19 cellular contexts compared by ENCODE assay signal in the genomic region with DNA sequence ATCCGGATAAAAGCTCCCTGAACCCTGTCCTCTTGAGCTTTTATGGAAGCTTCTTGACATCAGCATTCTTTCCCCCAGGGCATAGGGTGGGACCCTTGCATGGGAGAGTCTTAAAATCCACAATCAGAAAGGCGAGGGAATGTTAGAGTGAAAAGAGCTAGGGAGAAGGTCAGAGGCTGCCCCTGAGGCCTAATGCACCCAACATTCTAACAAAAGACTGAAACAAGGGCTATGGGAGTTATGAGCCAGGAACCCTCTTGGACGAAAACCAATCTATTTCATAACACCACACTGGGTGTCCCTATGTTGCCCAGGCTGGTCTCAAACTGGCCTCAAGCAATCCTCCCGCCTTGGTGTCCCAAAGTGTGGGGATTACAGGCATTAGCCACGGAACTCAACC. TPM values are rescaled to one million over a fixed set of nuclear protein-coding genes. Genes with fewer than 3 reads are reported as not detected.
DNase-seq lines count a peak whose midpoint lies in the region; ATAC-seq, FAIRE-seq and TF ChIP-seq lines count a peak whose summit lies in the region.
"Had no signal": no experiment of that assay in that cellular context is flagged by ENCODE, and none has a peak within 500 bp of the region (broad histone marks: within the 10 kb centered on the region; RNA-seq: fewer than 3 reads in every experiment).

No MANE protein-coding gene starts in this region.

- no peak for ATAC-seq in HepG2
- ATAC-seq in HG03135 (IDR thresholded peaks at IDR 0.05; ENCODE audit: unreplicated experiment), result no peak
- ATAC-seq in GM19035 (IDR thresholded peaks at IDR 0.05; ENCODE audit: unreplicated experiment), result no peak
- ATAC-seq in GM21390 (IDR thresholded peaks at IDR 0.05; ENCODE audit: unreplicated experiment), result no peak
- ATAC-seq: activated naive CD4-positive, alpha-beta T cell treated with anti-CD3 and anti-CD28 coated beads, Interleukin-2, amount 50 U/mL, for 72 hours; GM12878 had no signal

- H3K4me1 ChIP-seq in liver (ENCODE audit: control insufficient read depth in 4 of 4, insufficient read depth in 4 of 4, low read length in 3 of 4) (peaks cover 6 to 35% (median 15%) of the 10 kb centered on the region in 4 donors), HepG2 (ENCODE audit: insufficient read depth, low read length) (peaks cover 91% of the 10 kb centered on the region), astrocyte (ENCODE audit: insufficient read depth, low read length) (peaks cover 20% of the 10 kb centered on the region)

- no peak overlapping the region for H3K27ac Mint-ChIP-seq in astrocyte (ENCODE audit: unreplicated experiment)

- peaks cover 17% of the 10 kb centered on the region for H3K4me1 Mint-ChIP-seq in astrocyte (ENCODE audit: low read depth, unreplicated experiment)

- POLR2A ChIA-PET in HepG2 (lab: Yijun Ruan, JAX), result interaction anchor here (1.1 to 7.6 kb wide), 3 partner anchors 10 to 36 kb away, joined by 3 to 100 read pairs (median 8); no protein-coding TSS in a partner anchor

- TF ChIP-seq RAD21 in liver (IDR thresholded peaks at IDR 0.05) (no peak), HepG2 (CRISPR knock-in tag; IDR thresholded peaks at IDR 0.05) (no peak)

- no peak overlapping the region; the same call in 1 of the 2 replicates for H3K4me2 ChIP-seq in HepG2 (ENCODE audit: low read depth, low read length)
- H3K4me2 ChIP-seq in astrocyte (ENCODE audit: low read length), result peak overlapping the region; percentile 81

- H3K27ac ChIP-seq in liver (ENCODE audit: low read depth in 1 of 2, low read length in 2 of 2) (no peak overlapping the region), HepG2 (ENCODE audit: extremely low read length, insufficient read depth, low read length) (no peak overlapping the region), astrocyte (ENCODE audit: low read depth, low read length) (no peak overlapping the region)
- H3K27ac ChIP-seq: suprapubic skin had no signal

- TF ChIP-seq POLR2A in HepG2 (IDR thresholded peaks at IDR 0.05; ENCODE audit: insufficient read depth in 1 of 2, low read depth in 2 of 2, low read length in 2 of 2), result no peak

- BruUV-seq in HepG2 (replicated peaks; lab: Mats Ljungman, UMichigan), result no TSS peak

- TF ChIP-seq EP300 in HepG2 (IDR thresholded peaks at IDR 0.05; ENCODE audit: low read depth in 2 of 2, low read length in 2 of 2), result no peak
- TF ChIP-seq EP300 in HepG2 (CRISPR knock-in tag; IDR thresholded peaks at IDR 0.05; ENCODE audit: borderline replicate concordance), result no peak

- H3K9me3 Mint-ChIP-seq in astrocyte (ENCODE audit: unreplicated experiment), result no peaks in the 10 kb centered on the region
- H3K9me3 Mint-ChIP-seq: activated naive CD4-positive, alpha-beta T cell treated with anti-CD3 and anti-CD28 coated beads, Interleukin-2, amount 50 U/mL, for 72 hours had no signal

- no peaks in the 10 kb centered on the region for H3K36me3 Mint-ChIP-seq in astrocyte (ENCODE audit: low read depth, unreplicated experiment)
- H3K36me3 Mint-ChIP-seq: activated naive CD4-positive, alpha-beta T cell treated with anti-CD3 and anti-CD28 coated beads, Interleukin-2, amount 50 U/mL, for 72 hours had no signal

- H4K20me1 ChIP-seq in HepG2 (ENCODE audit: insufficient read depth, low read length) (no peaks in the 10 kb centered on the region), astrocyte (ENCODE audit: insufficient read depth, low read length) (no peaks in the 10 kb centered on the region)

- H3K9me3 ChIP-seq in liver (ENCODE audit: control insufficient read depth in 4 of 4, low read length in 3 of 4) (no peaks in the 10 kb centered on the region), HepG2 (ENCODE audit: low read length) (no peaks in the 10 kb centered on the region), astrocyte (ENCODE audit: insufficient read depth, low read depth, low read length) (no peaks in the 10 kb centered on the region)
- H3K9me3 ChIP-seq: suprapubic skin had no signal

- peaks cover 2% of the 10 kb centered on the region for H3K27me3 Mint-ChIP-seq in astrocyte (ENCODE audit: low read depth, unreplicated experiment)

- DNase-seq in HepG2 (ENCODE audit: low spot score) (no peak), astrocyte (ENCODE audit: low read depth) (no peak), fibroblast of pulmonary artery (ENCODE audit: low read depth) (peak; percentile 68), GM13976 (ENCODE audit: low spot score) (no peak)
- DNase-seq: activated CD4-positive, CD25-positive, alpha-beta regulatory T cell treated with anti-CD3 and anti-CD28 coated beads, Interleukin-2, amount 50 U/mL, for 72 hours; NCI-H1417; NCI-H2107; NCI-H510A; stimulated activated CD4-positive, alpha-beta T cell treated with anti-CD3 and anti-CD28 coated beads, Interleukin-15, amount 100 ng/mL, for 24 hours; SW 1271 had no signal

- intact Hi-C loops in HepG2 (cut with micrococcal nuclease; ENCODE audit: unreplicated experiment), result no loop called here

- H3K4me3 Mint-ChIP-seq in astrocyte (ENCODE audit: unreplicated experiment), result no peak overlapping the region

- TF ChIP-seq CTCF in liver (IDR thresholded peaks at IDR 0.05; ENCODE audit: low read depth, low read length, missing input control) (no peak), HepG2 (CRISPR knock-in tag; IDR thresholded peaks at IDR 0.05) (no peak), astrocyte (IDR thresholded peaks at IDR 0.05; ENCODE audit: insufficient read depth, low read depth, low read length) (no peak), fibroblast of pulmonary artery (IDR thresholded peaks at IDR 0.05; ENCODE audit: low read length, missing control alignments) (no peak), GM13976 (IDR thresholded peaks at IDR 0.05; ENCODE audit: borderline replicate concordance, control extremely low read depth, extremely low read depth, insufficient read depth, missing control alignments) (no peak)

- H2AFZ ChIP-seq in HepG2 (ENCODE audit: low read length) (no peak overlapping the region), astrocyte (ENCODE audit: low read depth, low read length) (no peak overlapping the region)

- H3K36me3 ChIP-seq in liver (ENCODE audit: control insufficient read depth in 4 of 4, insufficient read depth in 3 of 4, low read depth in 1 of 4, low read length in 3 of 4), result no peaks in the 10 kb centered on the region
- H3K36me3 ChIP-seq in HepG2 (replicated peaks in 1 of 2; ENCODE audit: control insufficient read depth in 1 of 2, insufficient read depth in 2 of 2, low read length in 2 of 2), result no peaks in the 10 kb centered on the region
- H3K36me3 ChIP-seq in astrocyte (ENCODE audit: insufficient read depth, low read length), result no peaks in the 10 kb centered on the region
- H3K36me3 ChIP-seq: suprapubic skin had no signal

- FAIRE-seq in HepG2 (lab: Jason Lieb, UNC) (no peak), astrocyte (lab: Jason Lieb, UNC) (no peak)
- FAIRE-seq: colon, GM12878, islet of Langerhans had no signal

- H3K79me2 ChIP-seq in HepG2 (ENCODE audit: insufficient read depth, low read length) (no peaks in the 10 kb centered on the region), astrocyte (ENCODE audit: insufficient read depth, low read length) (no peaks in the 10 kb centered on the region)

- H3K4me3 ChIP-seq in liver (ENCODE audit: low read depth in 1 of 3, low read length in 3 of 3) (no peak overlapping the region), HepG2 (replicated peaks in 1 of 3; ENCODE audit: insufficient read depth in 1 of 3, low read depth in 2 of 3, low read length in 3 of 3) (no peak overlapping the region), astrocyte (ENCODE audit: insufficient read depth, low read depth, low read length) (no peak overlapping the region), fibroblast of pulmonary artery (replicated peaks; ENCODE audit: low read depth, low read length) (no peak overlapping the region)
- H3K4me3 ChIP-seq: GM12878, suprapubic skin had no signal

- in situ Hi-C loops in HepG2 (cut with HindIII; ENCODE audit: extremely low pct_ligation_motif_present, low pct_unique_long_range_greater_than_20kb), result no loop called here
- in situ Hi-C loops in GM13976 (cut with MboI; ENCODE audit: low sequenced_read_pairs, unreplicated experiment), result no loop called here

- H3K27me3 ChIP-seq in liver (ENCODE audit: control insufficient read depth in 4 of 4, insufficient read depth in 4 of 4, low read length in 3 of 4), result no peaks in the 10 kb centered on the region
- H3K27me3 ChIP-seq in HepG2 (ENCODE audit: control insufficient read depth in 1 of 2, insufficient read depth in 2 of 2, low read length in 2 of 2), result no peaks in the 10 kb centered on the region
- H3K27me3 ChIP-seq in astrocyte (ENCODE audit: insufficient read depth, low read length), result no peaks in the 10 kb centered on the region
- H3K27me3 ChIP-seq: suprapubic skin had no signal

- CTCF ChIA-PET in HepG2 (lab: Yijun Ruan, JAX; ENCODE audit: low intra/inter-chr PET ratio, low total read pairs), result no interaction called here

- WGBS in liver, result 55% methylated on average over 5 of the region's 5 CpGs
- 36% methylated on average over 5 of the region's 5 CpGs for WGBS in HepG2 (ENCODE audit: low lambda C conversion rate)

- H3K9ac ChIP-seq in liver (ENCODE audit: low read depth in 1 of 2, low read length in 2 of 2) (no peak overlapping the region), HepG2 (ENCODE audit: insufficient read depth, low read depth, low read length) (no peak overlapping the region), astrocyte (ENCODE audit: low read length) (no peak overlapping the region)

RNA-seq across cellular contexts. Expression of a gene that starts 36.7 kb away (rescaled TPM):
- total RNA-seq in liver (10 to 100 TPM in 1 of 2 donors, not detected in 1; 25.7 TPM), HepG2 (2016; rRNA removed; fragmentation: Illumina TruSeq; extraction: Trizol) (40.8 and 57.5 TPM in 2 replicates), astrocyte (1.4 and 1.6 TPM in 2 replicates)
- polyA plus RNA-seq in liver (1 to 10 TPM in 1 of 2 donors, under 1 TPM in 1; 0.29 to 1.3 TPM), HepG2 (2011; rRNA removed) (6.0 and 10.9 TPM in 2 replicates)
- total RNA-seq in HepG2 (2016; cell fraction: cytosol; rRNA removed; fragmentation: Illumina TruSeq; extraction: Trizol; ENCODE audit: low read depth), result 7.0 TPM in 2 replicates
- total RNA-seq in HepG2 (2016; cell fraction: insoluble cytoplasmic fraction; rRNA removed; fragmentation: Illumina TruSeq; extraction: Trizol), result 43.3 and 55.7 TPM in 2 replicates
- 15.1 and 15.5 TPM in 2 replicates for total RNA-seq in HepG2 (2016; cell fraction: membrane; rRNA removed; fragmentation: Illumina TruSeq; extraction: Trizol)
- total RNA-seq in HepG2 (2016; cell fraction: nucleus; rRNA removed; fragmentation: Illumina TruSeq; extraction: Trizol), result 16.9 and 19.9 TPM in 2 replicates
- polyA plus RNA-seq in HepG2 (2011; cell fraction: cytosol; rRNA removed), result 6.1 and 6.5 TPM in 2 replicates
- polyA plus RNA-seq in HepG2 (2011; cell fraction: nucleus; rRNA removed), result 4.6 TPM in 2 replicates
- polyA plus RNA-seq in HepG2 (2012), result 9.8 and 17.4 TPM in 2 replicates
- 2.6 and 2.8 TPM in 2 replicates for polyA plus RNA-seq in HepG2 (2016; cell fraction: cytosol; fragmentation: Illumina TruSeq; extraction: Trizol; ENCODE audit: low read depth)
- 41.0 and 43.9 TPM in 2 replicates for polyA plus RNA-seq in HepG2 (2016; cell fraction: insoluble cytoplasmic fraction; fragmentation: Illumina TruSeq; extraction: Trizol; ENCODE audit: low read depth)
- polyA plus RNA-seq in HepG2 (2016; cell fraction: membrane; fragmentation: Illumina TruSeq; extraction: Trizol; ENCODE audit: low read depth), result 5.1 and 5.7 TPM in 2 replicates
- polyA plus RNA-seq in HepG2 (2016; cell fraction: nucleus; fragmentation: Illumina TruSeq; extraction: Trizol; ENCODE audit: insufficient read depth, low read depth), result 18.2 and 19.2 TPM in 2 replicates
- 9.2 and 31.3 TPM in 2 replicates for polyA minus RNA-seq in HepG2 (2011; rRNA and poly(A)+ RNA removed; ENCODE audit: low replicate concordance)
- polyA minus RNA-seq in HepG2 (2011; cell fraction: cytosol; rRNA and poly(A)+ RNA removed), result 9.6 and 16.1 TPM in 2 replicates
- polyA minus RNA-seq in HepG2 (2011; cell fraction: nucleus; rRNA and poly(A)+ RNA removed), result 10.6 and 16.0 TPM in 2 replicates

RNA-seq across cellular contexts. Expression of a gene that starts 59.8 kb away (rescaled TPM):
- 10 to 100 TPM; 59.0 to 83.3 TPM for total RNA-seq in liver
- polyA plus RNA-seq in liver, result 10 to 100 TPM; 14.9 to 19.9 TPM
- total RNA-seq in HepG2 (2016; rRNA removed; fragmentation: Illumina TruSeq; extraction: Trizol), result 24.4 and 26.8 TPM in 2 replicates
- total RNA-seq in HepG2 (2016; cell fraction: cytosol; rRNA removed; fragmentation: Illumina TruSeq; extraction: Trizol; ENCODE audit: low read depth), result 3.1 and 3.8 TPM in 2 replicates
- total RNA-seq in HepG2 (2016; cell fraction: insoluble cytoplasmic fraction; rRNA removed; fragmentation: Illumina TruSeq; extraction: Trizol), result 25.5 and 28.3 TPM in 2 replicates
- 15.5 and 17.6 TPM in 2 replicates for total RNA-seq in HepG2 (2016; cell fraction: membrane; rRNA removed; fragmentation: Illumina TruSeq; extraction: Trizol)
- total RNA-seq in HepG2 (2016; cell fraction: nucleus; rRNA removed; fragmentation: Illumina TruSeq; extraction: Trizol), result 49.0 and 51.0 TPM in 2 replicates
- 5.8 and 5.9 TPM in 2 replicates for polyA plus RNA-seq in HepG2 (2011; rRNA removed)
- polyA plus RNA-seq in HepG2 (2011; cell fraction: cytosol; rRNA removed), result 3.5 and 4.9 TPM in 2 replicates
- polyA plus RNA-seq in HepG2 (2011; cell fraction: nucleus; rRNA removed), result 4.2 and 5.1 TPM in 2 replicates
- polyA plus RNA-seq in HepG2 (2012), result 18.3 and 19.9 TPM in 2 replicates
- 2.5 and 2.6 TPM in 2 replicates for polyA plus RNA-seq in HepG2 (2016; cell fraction: cytosol; fragmentation: Illumina TruSeq; extraction: Trizol; ENCODE audit: low read depth)
- polyA plus RNA-seq in HepG2 (2016; cell fraction: insoluble cytoplasmic fraction; fragmentation: Illumina TruSeq; extraction: Trizol; ENCODE audit: low read depth), result 19.7 and 25.1 TPM in 2 replicates
- polyA plus RNA-seq in HepG2 (2016; cell fraction: membrane; fragmentation: Illumina TruSeq; extraction: Trizol; ENCODE audit: low read depth), result 6.2 and 6.7 TPM in 2 replicates
- 53.6 and 54.2 TPM in 2 replicates for polyA plus RNA-seq in HepG2 (2016; cell fraction: nucleus; fragmentation: Illumina TruSeq; extraction: Trizol; ENCODE audit: insufficient read depth, low read depth)
- 9.6 and 24.6 TPM in 2 replicates for polyA minus RNA-seq in HepG2 (2011; rRNA and poly(A)+ RNA removed; ENCODE audit: low replicate concordance)
- polyA minus RNA-seq in HepG2 (2011; cell fraction: cytosol; rRNA and poly(A)+ RNA removed), result 10.8 and 15.0 TPM in 2 replicates
- polyA minus RNA-seq in HepG2 (2011; cell fraction: nucleus; rRNA and poly(A)+ RNA removed), result 14.9 and 15.0 TPM in 2 replicates
- total RNA-seq in astrocyte, result 34.9 and 35.0 TPM in 2 replicates
